ENCODE assay signal across 27 cellular contexts in the genomic region with DNA sequence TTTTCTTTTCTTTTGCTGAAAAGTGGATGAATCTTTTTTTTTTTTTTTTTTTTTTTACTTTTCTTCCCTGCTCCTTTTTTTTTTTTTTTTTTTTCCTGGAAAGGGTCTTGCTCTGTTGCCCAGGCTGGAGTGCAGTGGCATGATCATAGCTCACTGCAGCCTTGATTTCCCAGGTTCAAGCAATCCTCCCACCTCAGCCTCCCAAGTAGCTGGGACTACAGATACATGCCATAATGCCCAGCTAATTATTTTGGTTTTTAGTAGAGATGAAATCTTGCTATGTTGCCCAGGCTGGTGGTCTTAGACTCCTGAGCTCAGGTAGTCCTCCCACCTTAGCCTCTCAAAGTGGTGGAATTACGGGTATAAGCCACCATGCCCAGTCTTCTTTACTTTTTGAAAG.
"Had no signal": no experiment of that assay in that cellular context is flagged by ENCODE, and none has a peak within 500 bp of the region (broad histone marks: within the 10 kb centered on the region; RNA-seq: fewer than 3 reads in every experiment).

No MANE protein-coding gene starts in this region.

- H3K27me3 Mint-ChIP-seq: progenitor cell of endocrine pancreas; stimulated activated naive B cell treated with anti-CD40 and anti-IgM and Interleukin-4, amounts not matched to agents 10 μg/mL and 1 μg/mL and 100 μg/mL, for 72 hours; stimulated activated naive CD8-positive, alpha-beta T cell treated with anti-CD3 and anti-CD28 coated beads, Interleukin-15, Interleukin-2, amounts not matched to agents 100 ng/mL and 50 ng/mL, for 24 hours had no signal

- DNase-seq: natural killer cell; occipital lobe; ovary; psoas muscle; right cardiac atrium; right lobe of liver; sigmoid colon; small intestine; stimulated activated CD4-positive, alpha-beta T cell treated with anti-CD3 and anti-CD28 coated beads, Interleukin-15, amount 100 ng/mL, for 24 hours; stimulated activated CD4-positive, alpha-beta T cell treated with anti-CD3 and anti-CD28 coated beads, Interleukin-2, amount 100 ng/mL, for 24 hours; stimulated activated CD4-positive, alpha-beta T cell treated with anti-CD3 and anti-CD28 coated beads, Interleukin-2, amount 100 ng/mL, for 48 hours; stimulated activated CD4-positive, alpha-beta T cell treated with anti-CD3 and anti-CD28 coated beads, Interleukin-4, amount 100 ng/mL, for 24 hours; stimulated activated naive B cell treated with anti-CD40 and anti-IgM and Interleukin-4, amounts not matched to agents 10 μg/mL and 1 μg/mL and 100 μg/mL, for 72 hours; stimulated activated naive CD4-positive, alpha-beta T cell treated with Interleukin-2 at 50 U/mL for 16 hours; stomach; thyroid gland; trophoblast cell had no signal

- H3K36me3 ChIP-seq: ovary had no signal

- H3K4me3 ChIP-seq: neural progenitor cell, ovary, psoas muscle, right lobe of liver, sigmoid colon, stomach, thoracic aorta, thyroid gland, tibial nerve, upper lobe of left lung, vagina had no signal

- H3K4me1 ChIP-seq: parathyroid adenoma, psoas muscle, sigmoid colon, thyroid gland, tibial nerve, vagina had no signal

- H3K9ac ChIP-seq: neural progenitor cell, parathyroid adenoma had no signal

- H3K4me2 ChIP-seq: neural progenitor cell had no signal

- H3K4me3 Mint-ChIP-seq: natural killer cell; nephron; neural progenitor cell; stimulated activated effector memory CD8-positive, alpha-beta T cell treated with anti-CD3 and anti-CD28 coated beads, Interleukin-12 subunit alpha, Interleukin-12 subunit beta, amount 100 ng/mL, for 72 hours; stimulated activated naive B cell treated with anti-CD40 and anti-IgM and Interleukin-4, amounts not matched to agents 10 μg/mL and 1 μg/mL and 100 μg/mL, for 72 hours; stimulated activated naive CD8-positive, alpha-beta T cell treated with anti-CD3 and anti-CD28 coated beads, Interleukin-15, Interleukin-2, amounts not matched to agents 100 ng/mL and 50 ng/mL, for 24 hours had no signal

- H3K27ac Mint-ChIP-seq: natural killer cell; nephron; neural progenitor cell; stimulated activated effector memory CD8-positive, alpha-beta T cell treated with anti-CD3 and anti-CD28 coated beads, Interleukin-12 subunit alpha, Interleukin-12 subunit beta, amount 100 ng/mL, for 72 hours; stimulated activated naive B cell treated with anti-CD40 and anti-IgM and Interleukin-4, amounts not matched to agents 10 μg/mL and 1 μg/mL and 100 μg/mL, for 72 hours; stimulated activated naive CD8-positive, alpha-beta T cell treated with anti-CD3 and anti-CD28 coated beads, Interleukin-15, Interleukin-2, amounts not matched to agents 100 ng/mL and 50 ng/mL, for 24 hours had no signal

- H3K27me3 ChIP-seq: neural progenitor cell, ovary, right lobe of liver, sigmoid colon, stomach, thyroid gland, tibial nerve, upper lobe of left lung, vagina had no signal

- ATAC-seq: natural killer cell; psoas muscle; right cardiac atrium; right lobe of liver; stimulated activated effector memory CD8-positive, alpha-beta T cell treated with anti-CD3 and anti-CD28 coated beads, Interleukin-12 subunit alpha, Interleukin-12 subunit beta, amount 100 ng/mL, for 72 hours; stimulated activated naive B cell treated with anti-CD40 and anti-IgM and Interleukin-4, amounts not matched to agents 10 μg/mL and 1 μg/mL and 100 μg/mL, for 72 hours had no signal

- H3K27ac ChIP-seq: ovary, parathyroid adenoma, psoas muscle, right lobe of liver, sigmoid colon, stomach, thoracic aorta, thyroid gland, tibial nerve, upper lobe of left lung, vagina had no signal

- H3K4me1 Mint-ChIP-seq: stimulated activated effector memory CD8-positive, alpha-beta T cell treated with anti-CD3 and anti-CD28 coated beads, Interleukin-12 subunit alpha, Interleukin-12 subunit beta, amount 100 ng/mL, for 72 hours had no signal
